9 cellular contexts compared by ENCODE assay signal in the genomic region with DNA sequence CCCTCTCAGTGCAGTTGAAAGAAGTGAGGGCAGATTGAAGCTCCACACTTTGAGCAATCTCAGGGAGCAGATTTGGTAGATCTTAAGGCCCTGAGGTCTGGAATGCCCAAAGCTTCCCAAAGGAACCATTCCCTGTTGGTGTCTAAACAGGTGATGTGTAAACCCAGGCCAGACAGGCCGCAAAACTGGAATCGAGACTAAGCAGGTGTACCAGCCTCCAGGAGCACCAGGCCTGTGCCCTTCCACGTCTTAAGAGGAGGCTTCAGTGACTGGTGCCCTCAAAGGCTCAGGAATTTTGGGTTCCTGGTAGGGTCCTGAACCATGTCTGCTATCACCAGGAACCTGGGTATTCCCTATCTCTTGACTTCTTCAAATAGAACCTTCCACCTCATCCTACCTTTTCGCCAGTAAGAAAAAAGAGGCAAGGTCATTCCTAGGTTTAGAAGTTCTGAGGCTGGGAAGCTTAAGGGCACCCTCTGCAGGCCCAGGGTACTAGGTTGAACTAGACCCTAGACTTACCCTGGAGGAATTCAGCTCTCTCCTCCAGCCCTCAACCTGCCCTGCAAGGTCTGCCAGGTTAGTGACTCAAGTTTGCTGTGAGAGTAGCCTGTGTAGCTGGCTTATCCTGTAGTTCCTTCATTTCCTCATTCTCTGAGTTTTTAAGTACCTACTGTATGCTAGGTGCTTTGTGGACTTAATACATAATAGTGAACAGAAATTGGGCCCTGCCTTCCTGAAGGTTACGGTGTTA.
DNase-seq lines count a peak whose midpoint lies in the region; ATAC-seq and TF ChIP-seq lines count a peak whose summit lies in the region.
"Had no signal": no experiment of that assay in that cellular context is flagged by ENCODE, and none has a peak within 500 bp of the region (broad histone marks: within the 10 kb centered on the region; RNA-seq: fewer than 3 reads in every experiment).

No MANE protein-coding gene starts in this region.

- H3K4me3 ChIP-seq in CD4-positive, CD25-positive, alpha-beta regulatory T cell (ENCODE audit: low read depth, low read length): no peak overlapping the region
- H3K4me3 ChIP-seq in OCI-LY7 (ENCODE audit: low read depth, low read length, poor library complexity, severe bottlenecking) (no peak overlapping the region), trophoblast cell (ENCODE audit: low read depth, low read length) (no peak overlapping the region)

- H3K36me3 Mint-ChIP-seq in CD4-positive, CD25-positive, alpha-beta regulatory T cell: peaks cover 14% of the 10 kb centered on the region
- H3K36me3 Mint-ChIP-seq in endothelial cell (ENCODE audit: low read depth, unreplicated experiment): no peaks in the 10 kb centered on the region

- H3K9me3 Mint-ChIP-seq in CD4-positive, CD25-positive, alpha-beta regulatory T cell: peaks cover 0 to 7% (median 1%) of the 10 kb centered on the region in 7 donors
- no peaks in the 10 kb centered on the region for H3K9me3 Mint-ChIP-seq in endothelial cell (ENCODE audit: unreplicated experiment)

- no CpG with 5 or more reads among the region's 5 CpGs for WGBS in trophoblast cell (ENCODE audit: extremely low coverage, insufficient coverage, insufficient read length)

- peaks cover 20 to 52% (median 31%) of the 10 kb centered on the region in 4 donors for H3K4me1 Mint-ChIP-seq in CD4-positive, CD25-positive, alpha-beta regulatory T cell
- H3K4me1 Mint-ChIP-seq in endothelial cell (ENCODE audit: unreplicated experiment): no peaks in the 10 kb centered on the region

- no peaks in the 10 kb centered on the region for H3K27me3 Mint-ChIP-seq in CD4-positive, CD25-positive, alpha-beta regulatory T cell
- H3K27me3 Mint-ChIP-seq in endothelial cell (ENCODE audit: unreplicated experiment): no peaks in the 10 kb centered on the region

- no peaks in the 10 kb centered on the region for H4K20me1 ChIP-seq in OCI-LY7 (ENCODE audit: insufficient read depth, low read length)

- H3K4me3 Mint-ChIP-seq in CD4-positive, CD25-positive, alpha-beta regulatory T cell: no peak overlapping the region
- no peak overlapping the region for H3K4me3 Mint-ChIP-seq in endothelial cell (ENCODE audit: unreplicated experiment)

- H2AK5ac ChIP-seq in trophoblast cell (ENCODE audit: low read length): no peak overlapping the region

- H3K27me3 ChIP-seq in CD4-positive, CD25-positive, alpha-beta regulatory T cell (ENCODE audit: control insufficient read depth, insufficient read depth, low read length): no peaks in the 10 kb centered on the region
- no peaks in the 10 kb centered on the region for H3K27me3 ChIP-seq in trophoblast cell (ENCODE audit: insufficient read depth, low read length)

- no peak overlapping the region for H3K18ac ChIP-seq in trophoblast cell (ENCODE audit: low read length)

- H2BK120ac ChIP-seq in trophoblast cell (ENCODE audit: insufficient read depth, low read length, poor library complexity): no peak overlapping the region

- peak overlapping the region in 2 of 3 donors; percentile 87 to 89 for H3K27ac Mint-ChIP-seq in CD4-positive, CD25-positive, alpha-beta regulatory T cell
- H3K27ac Mint-ChIP-seq in endothelial cell (ENCODE audit: unreplicated experiment): no peak overlapping the region

- H3K9ac ChIP-seq in trophoblast cell (ENCODE audit: low read length): no peak overlapping the region

- H2BK5ac ChIP-seq in trophoblast cell (ENCODE audit: low read depth, low read length, poor library complexity): no peak overlapping the region

- peak in 2 of 3 donors; percentile 26 to 42 for DNase-seq in CD4-positive, CD25-positive, alpha-beta regulatory T cell
- DNase-seq in OCI-LY7 (ENCODE audit: low spot score) (peak; percentile 45), epithelial cell of prostate (ENCODE audit: low read depth, low spot score) (peak; percentile 75), trophoblast cell (peak; percentile 9 to 64), occipital lobe (lab: John Stamatoyannopoulos, UW) (no peak), medulla oblongata (ENCODE audit: extremely low spot score) (no peak), endothelial cell (ENCODE audit: low spot score) (no peak)
- DNase-seq: GDM1 had no signal

- no peak overlapping the region for H2BK12ac ChIP-seq in trophoblast cell (ENCODE audit: low read length)

- BruUV-seq in OCI-LY7 (replicated peaks; lab: Mats Ljungman, UMichigan): no TSS peak

- no peaks in the 10 kb centered on the region for H3K9me3 ChIP-seq in CD4-positive, CD25-positive, alpha-beta regulatory T cell (ENCODE audit: control insufficient read depth in 2 of 2, low read length in 2 of 2)
- H3K9me3 ChIP-seq in OCI-LY7 (ENCODE audit: low read length) (no peaks in the 10 kb centered on the region; the same call in 1 of the 2 replicates), trophoblast cell (ENCODE audit: insufficient read depth, low read depth, low read length) (peaks cover 2% of the 10 kb centered on the region)

- peaks cover 23% of the 10 kb centered on the region for H3K4me1 ChIP-seq in CD4-positive, CD25-positive, alpha-beta regulatory T cell (ENCODE audit: control insufficient read depth, insufficient read depth, low read length, poor library complexity, severe bottlenecking)
- H3K4me1 ChIP-seq in OCI-LY7 (ENCODE audit: insufficient read depth, low read length, poor library complexity, severe bottlenecking): peaks cover 12% of the 10 kb centered on the region
- peaks cover 6 to 8% of the 10 kb centered on the region in 2 experiments for H3K4me1 ChIP-seq in trophoblast cell (ENCODE audit: control insufficient read depth in 1 of 2, insufficient read depth in 2 of 2, low read length in 2 of 2)

- POLR2A ChIA-PET in OCI-LY7 (lab: Charles Lee): interaction anchor here (1.0 to 1.1 kb wide), 2 partner anchors 10 to 19 kb away, joined by 4 read pairs; no protein-coding TSS in a partner anchor

- H3K4ac ChIP-seq in trophoblast cell (ENCODE audit: low read depth, low read length): no peak overlapping the region

- TF ChIP-seq CTCF in OCI-LY7 (conservative IDR thresholded peaks at IDR 0.05; ENCODE audit: low read length) (peak; percentile 60), endothelial cell (IDR thresholded peaks at IDR 0.05; ENCODE audit: unreplicated experiment) (no peak)

- H3K79me1 ChIP-seq in trophoblast cell (ENCODE audit: low read length): peaks cover 1% of the 10 kb centered on the region

- H3K36me3 ChIP-seq in CD4-positive, CD25-positive, alpha-beta regulatory T cell (ENCODE audit: control insufficient read depth, insufficient read depth, low read length): no peaks in the 10 kb centered on the region
- H3K36me3 ChIP-seq in OCI-LY7 (ENCODE audit: insufficient read depth, low read length) (no peaks in the 10 kb centered on the region), trophoblast cell (ENCODE audit: control insufficient read depth in 1 of 2, insufficient read depth in 2 of 2, low read length in 2 of 2) (no peaks in the 10 kb centered on the region)

- H3K79me2 ChIP-seq in OCI-LY7 (ENCODE audit: insufficient read depth, low read depth, low read length) (no peaks in the 10 kb centered on the region), trophoblast cell (ENCODE audit: control insufficient read depth, insufficient read depth, low read length, poor library complexity) (no peaks in the 10 kb centered on the region)

- no peak overlapping the region for H3K23ac ChIP-seq in trophoblast cell (ENCODE audit: low read length)

- CTCF ChIA-PET in OCI-LY7 (lab: Charles Lee; ENCODE audit: unreplicated experiment): interaction anchor here (0.6 kb wide), 1 partner anchor 8 kb away, joined by 3 read pairs; no protein-coding TSS in a partner anchor

- no peaks in the 10 kb centered on the region for H3K9me2 ChIP-seq in OCI-LY7 (ENCODE audit: insufficient read depth, low read length)

- H4K8ac ChIP-seq in trophoblast cell (ENCODE audit: low read depth, low read length): no peak overlapping the region

- no peak overlapping the region for H4K12ac ChIP-seq in trophoblast cell (ENCODE audit: low read depth, low read length)

- ATAC-seq in CD4-positive, CD25-positive, alpha-beta regulatory T cell (ENCODE audit: low read depth in 2 of 2): peak; percentile 46 to 51
- no peak for ATAC-seq in GM21423 (IDR thresholded peaks at IDR 0.05; ENCODE audit: unreplicated experiment)

- intact Hi-C loops in OCI-LY7 (cut with micrococcal nuclease; ENCODE audit: unreplicated experiment): no loop called here

- no peak overlapping the region for H4K91ac ChIP-seq in trophoblast cell (ENCODE audit: low read depth, low read length)

- H3K14ac ChIP-seq in trophoblast cell (ENCODE audit: low read length): no peak overlapping the region

- no peak overlapping the region for H2AFZ ChIP-seq in OCI-LY7 (ENCODE audit: low read length)
- no peak overlapping the region for H2AFZ ChIP-seq in trophoblast cell (ENCODE audit: insufficient read depth, low read length, poor library complexity)

- no peak overlapping the region for H3K27ac ChIP-seq in CD4-positive, CD25-positive, alpha-beta regulatory T cell (ENCODE audit: insufficient read depth, low read length, poor library complexity, severe bottlenecking)
- no peak overlapping the region for H3K27ac ChIP-seq in OCI-LY7 (ENCODE audit: low read depth, low read length, poor library complexity, severe bottlenecking)
- H3K27ac ChIP-seq in epithelial cell of prostate: peak overlapping the region; percentile 58
- no peak overlapping the region for H3K27ac ChIP-seq in trophoblast cell (ENCODE audit: low read depth, low read length)

- H3K4me2 ChIP-seq in OCI-LY7 (ENCODE audit: low read length) (no peak overlapping the region), trophoblast cell (ENCODE audit: low read length) (no peak overlapping the region)

Comparison
In these comparisons a context has a peak if more than half of its experiments do, and no peak if none do; other contexts are left out.
1. DNase-seq: peak in CD4-positive, CD25-positive, alpha-beta regulatory T cell (2 of 3), OCI-LY7 (single experiment), epithelial cell of prostate (single experiment) and trophoblast cell (2 of 2); none in occipital lobe (single experiment), medulla oblongata (single experiment) and endothelial cell (single experiment).